Comparison of ENCODE assay signal across 40 cellular contexts in genomic region chr2:88684519-88684918, GRCh38.
"Had no signal": no experiment of that assay in that cellular context is flagged by ENCODE, and none has a peak within 500 bp of the region (broad histone marks: within the 10 kb centered on the region; RNA-seq: fewer than 3 reads in every experiment).

No MANE protein-coding gene starts in this region.

- H3K27me3 ChIP-seq: adrenal gland, ascending aorta, body of pancreas, brain microvascular endothelial cell, breast epithelium, cardiac muscle cell had no signal

- H3K9me3 ChIP-seq: adrenal gland, ascending aorta, body of pancreas, breast epithelium had no signal

- H3K27ac Mint-ChIP-seq: activated naive CD4-positive, alpha-beta T cell treated with anti-CD3 and anti-CD28 coated beads for 36 hours; activated naive CD4-positive, alpha-beta T cell treated with anti-CD3 and anti-CD28 coated beads, Interleukin-2, amount 10 ng/mL, durations not matched to agents 7 days and 5 days; activated naive CD4-positive, alpha-beta T cell treated with anti-CD3 and anti-CD28 coated beads, Interleukin-2, amount 50 U/mL, for 24 hours; activated naive CD4-positive, alpha-beta T cell treated with anti-CD3 and anti-CD28 coated beads, Interleukin-2, amount 50 U/mL, for 72 hours; activated naive CD8-positive, alpha-beta T cell; activated naive CD8-positive, alpha-beta T cell treated with anti-CD3 and anti-CD28 coated beads for 36 hours; activated naive CD8-positive, alpha-beta T cell treated with anti-CD3 and anti-CD28 coated beads, Interleukin-2, amount 10 ng/mL, durations not matched to agents 7 days and 5 days; activated naive CD8-positive, alpha-beta T cell treated with anti-CD3 and anti-CD28 coated beads, Interleukin-2, amount 50 U/mL, for 24 hours; activated T-cell treated with anti-CD3 and anti-CD28 coated beads, Interleukin-2, amount 50 U/mL, for 24 hours; activated T-cell treated with anti-CD3 and anti-CD28 coated beads, Interleukin-2, amount 50 U/mL, for 72 hours; activated T-helper 1 cell treated with anti-CD3 and anti-CD28 coated beads, Interleukin-12 subunit alpha, Interleukin-12 subunit beta, Interleukin-2, Interleukin-4 antibody, amounts not matched to agents 30 ng/mL and 10 ng/mL and 1 ng/mL, durations not matched to agents 14 hours and 24 hours and 36 hours; activated T-helper 17 cell treated with anti-CD3 and anti-CD28 coated beads, Interleukin-2, amount 50 U/mL, for 72 hours; activated T-helper 2 cell treated with anti-CD3 and anti-CD28 coated beads, Interferon-gamma antibody, Interleukin-2, Interleukin-4, amounts not matched to agents 10 μg/mL and 5 μg/mL and 100 μg/mL, durations not matched to agents 14 hours and 24 hours and 36 hours; brain had no signal

- H3K27ac ChIP-seq: adrenal gland, ascending aorta, body of pancreas, brain microvascular endothelial cell, breast epithelium, cardiac muscle cell had no signal

- H3K9me3 Mint-ChIP-seq: central memory CD8-positive, alpha-beta T cell had no signal

- H3K4me3 ChIP-seq: adrenal gland, ascending aorta, body of pancreas, breast epithelium, cardiac muscle cell had no signal

- H3K4me3 Mint-ChIP-seq: activated naive CD4-positive, alpha-beta T cell treated with anti-CD3 and anti-CD28 coated beads for 36 hours; activated naive CD4-positive, alpha-beta T cell treated with anti-CD3 and anti-CD28 coated beads, Interleukin-2, amount 10 ng/mL, durations not matched to agents 7 days and 5 days; activated naive CD4-positive, alpha-beta T cell treated with anti-CD3 and anti-CD28 coated beads, Interleukin-2, amount 50 U/mL, for 24 hours; activated naive CD8-positive, alpha-beta T cell; activated naive CD8-positive, alpha-beta T cell treated with anti-CD3 and anti-CD28 coated beads for 36 hours; activated naive CD8-positive, alpha-beta T cell treated with anti-CD3 and anti-CD28 coated beads, Interleukin-2, amount 10 ng/mL, durations not matched to agents 7 days and 5 days; activated naive CD8-positive, alpha-beta T cell treated with anti-CD3 and anti-CD28 coated beads, Interleukin-2, amount 50 U/mL, for 24 hours; activated T-cell treated with anti-CD3 and anti-CD28 coated beads, Interleukin-2, amount 50 U/mL, for 24 hours; activated T-cell treated with anti-CD3 and anti-CD28 coated beads, Interleukin-2, amount 50 U/mL, for 4 hours; activated T-cell treated with anti-CD3 and anti-CD28 coated beads, Interleukin-2, amount 50 U/mL, for 72 hours; activated T-helper 1 cell treated with anti-CD3 and anti-CD28 coated beads, Interleukin-12 subunit alpha, Interleukin-12 subunit beta, Interleukin-2, Interleukin-4 antibody, amounts not matched to agents 30 ng/mL and 10 ng/mL and 1 ng/mL, durations not matched to agents 14 hours and 24 hours and 36 hours; activated T-helper 17 cell treated with anti-CD3 and anti-CD28 coated beads, Interleukin-2, amount 50 U/mL, for 72 hours; brain; central memory CD8-positive, alpha-beta T cell had no signal

- H3K36me3 ChIP-seq: adrenal gland, ascending aorta, brain microvascular endothelial cell, breast epithelium, cardiac muscle cell had no signal

- FAIRE-seq: astrocyte, bronchial epithelial cell had no signal

- H3K27me3 Mint-ChIP-seq: activated naive CD4-positive, alpha-beta T cell treated with anti-CD3 and anti-CD28 coated beads, Interleukin-2, amount 10 ng/mL, durations not matched to agents 7 days and 5 days; activated naive CD8-positive, alpha-beta T cell; activated naive CD8-positive, alpha-beta T cell treated with anti-CD3 and anti-CD28 coated beads for 36 hours; activated naive CD8-positive, alpha-beta T cell treated with anti-CD3 and anti-CD28 coated beads, Interleukin-2, amount 50 U/mL, for 24 hours; brain had no signal

- DNase-seq: activated effector memory CD4-positive, alpha-beta T cell treated with anti-CD3 and anti-CD28 coated beads, Interleukin-2, amount 50 U/mL, for 16 hours; activated effector memory CD4-positive, alpha-beta T cell treated with Interleukin-2 at 50 U/mL for 16 hours; activated gamma-delta T cell; activated gamma-delta T cell treated with Interleukin-2 at 50 U/mL for 16 hours; activated naive CD4-positive, alpha-beta T cell; activated naive CD4-positive, alpha-beta T cell treated with anti-CD3 and anti-CD28 coated beads for 36 hours; activated naive CD4-positive, alpha-beta T cell treated with anti-CD3 and anti-CD28 coated beads, Interleukin-2, amount 10 ng/mL, durations not matched to agents 7 days and 5 days; activated naive CD4-positive, alpha-beta T cell treated with anti-CD3 and anti-CD28 coated beads, Interleukin-2, amount 50 U/mL, for 16 hours; activated naive CD4-positive, alpha-beta T cell treated with Interleukin-2 at 50 U/mL for 16 hours; activated naive CD8-positive, alpha-beta T cell treated with anti-CD3 and anti-CD28 coated beads for 36 hours; activated naive CD8-positive, alpha-beta T cell treated with anti-CD3 and anti-CD28 coated beads, Interleukin-2, amount 10 ng/mL, durations not matched to agents 7 days and 5 days; activated naive CD8-positive, alpha-beta T cell treated with anti-CD3 and anti-CD28 coated beads, Interleukin-2, amount 50 U/mL, for 24 hours; activated T-cell treated with anti-CD3 and anti-CD28 coated beads, Interleukin-2, amount 50 U/mL, for 1 hour; activated T-cell treated with anti-CD3 and anti-CD28 coated beads, Interleukin-2, amount 50 U/mL, for 24 hours; activated T-cell treated with anti-CD3 and anti-CD28 coated beads, Interleukin-2, amount 50 U/mL, for 4 hours; activated T-cell treated with anti-CD3 and anti-CD28 coated beads, Interleukin-2, amount 50 U/mL, for 48 hours; activated T-cell treated with anti-CD3 and anti-CD28 coated beads, Interleukin-2, amount 50 U/mL, for 72 hours; adrenal gland; amniotic stem cell; amygdala; anterior cingulate cortex; aorta; body of pancreas; brain microvascular endothelial cell; caudate nucleus; central memory CD4-positive, alpha-beta T cell; cerebellar nuclear complex had no signal

- H3K4me1 ChIP-seq: ascending aorta, breast epithelium had no signal

- ATAC-seq: activated naive CD4-positive, alpha-beta T cell treated with anti-CD3 and anti-CD28 coated beads, Interleukin-2, amount 50 U/mL, for 72 hours; activated naive CD8-positive, alpha-beta T cell treated with anti-CD3 and anti-CD28 coated beads, Interleukin-2, amount 50 U/mL, for 24 hours; activated T-cell treated with anti-CD3 and anti-CD28 coated beads, Interleukin-2, amount 50 U/mL, for 4 hours; activated T-cell treated with anti-CD3 and anti-CD28 coated beads, Interleukin-2, amount 50 U/mL, for 72 hours; activated T-helper 17 cell treated with anti-CD3 and anti-CD28 coated beads, Interleukin-2, amount 50 U/mL, for 72 hours; body of pancreas had no signal

- H3K4me1 Mint-ChIP-seq: activated naive CD8-positive, alpha-beta T cell treated with anti-CD3 and anti-CD28 coated beads, Interleukin-2, amount 10 ng/mL, durations not matched to agents 7 days and 5 days had no signal
